In genomic region chr12:18799140-18799446, GRCh38 we compare ENCODE assay signal across 1 cellular context.
TF ChIP-seq lines count a peak whose summit lies in the region.

No MANE protein-coding gene starts in this region.

TF ChIP-seq in GM23338, 12 proteins besides CTCF, POLR2A, EP300 and RAD21 (continued from another document):
- TF ChIP-seq ETS1 (IDR thresholded peaks at IDR 0.05) = no peak
TF ChIP-seq in GM23338: peak in this region for 0.
